In the genomic region with DNA sequence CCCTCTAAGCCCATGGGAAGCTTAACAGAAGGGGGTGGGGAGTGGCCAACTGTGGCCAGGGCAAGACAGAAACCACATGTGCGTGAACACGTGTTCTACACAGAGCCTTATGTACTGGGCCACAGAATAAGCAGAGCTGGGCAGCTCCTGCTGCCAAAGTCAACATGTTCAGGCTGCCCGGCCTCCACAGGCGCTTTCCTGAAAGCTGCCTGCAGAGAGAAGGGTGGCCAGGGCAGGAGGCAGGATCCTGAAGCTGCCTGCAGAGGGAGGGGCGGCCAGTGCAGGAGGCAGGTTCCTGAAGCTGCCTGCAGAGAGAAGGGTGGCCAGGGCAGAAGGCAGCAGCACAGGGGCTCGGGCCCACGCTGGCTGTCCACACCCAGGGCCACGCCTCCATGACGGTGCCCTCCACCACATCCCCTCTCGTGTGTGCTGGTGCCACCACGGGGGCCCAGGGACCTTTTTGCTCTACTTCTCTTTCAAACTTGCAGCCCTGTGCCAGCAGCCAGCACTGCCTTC, we compare ENCODE assay signal across 8 cellular contexts.
DNase-seq lines count a peak whose midpoint lies in the region; ATAC-seq, FAIRE-seq and TF ChIP-seq lines count a peak whose summit lies in the region.

No MANE protein-coding gene starts in this region.

- peaks cover 94% of the 10 kb centered on the region for H3K79me2 ChIP-seq in keratinocyte (ENCODE audit: control insufficient read depth, insufficient read depth, low read length)

- peaks cover 77% of the 10 kb centered on the region for H4K20me1 ChIP-seq in keratinocyte (ENCODE audit: control insufficient read depth, extremely low read depth, insufficient read depth, low read length)

- H3K9me3 Mint-ChIP-seq in stimulated activated memory B cell treated with anti-CD40 and anti-IgM and Interleukin-4, amounts not matched to agents 10 μg/mL and 1 μg/mL and 100 μg/mL, for 72 hours, result no peaks in the 10 kb centered on the region

- H3K9me3 ChIP-seq in BE2C, result no peaks in the 10 kb centered on the region
- no peaks in the 10 kb centered on the region for H3K9me3 ChIP-seq in keratinocyte (ENCODE audit: control insufficient read depth, low read depth, low read length)

- no peaks in the 10 kb centered on the region for H3K27me3 Mint-ChIP-seq in stimulated activated memory B cell treated with anti-CD40 and anti-IgM and Interleukin-4, amounts not matched to agents 10 μg/mL and 1 μg/mL and 100 μg/mL, for 72 hours

- no peak overlapping the region for H2AFZ ChIP-seq in keratinocyte (ENCODE audit: control insufficient read depth, low read length)

- H3K4me3 ChIP-seq in BE2C (ENCODE audit: low read depth, low read length) (no peak overlapping the region), LNCaP clone FGC (ENCODE audit: low read depth, low read length) (0 out of 2 replicates have a peak overlapping the region, but pooled peaks have one; percentile 19), astrocyte of the spinal cord (ENCODE audit: low read depth, low read length) (no peak overlapping the region), keratinocyte (ENCODE audit: control insufficient read depth in 2 of 3, extremely low read depth in 1 of 3, insufficient read depth in 2 of 3, low read depth in 1 of 3, low read length in 3 of 3) (peak overlapping the region in 1 of 3 experiments; percentile 7)

- ATAC-seq in stimulated activated memory B cell treated with anti-CD40 and anti-IgM and Interleukin-4, amounts not matched to agents 10 μg/mL and 1 μg/mL and 100 μg/mL, for 72 hours, result peak; percentile 39
- no peak for ATAC-seq in GM18907 (IDR thresholded peaks at IDR 0.05; ENCODE audit: unreplicated experiment)

- peak overlapping the region; percentile 44 for H3K4me2 ChIP-seq in keratinocyte (ENCODE audit: control insufficient read depth, extremely low read depth, insufficient read depth, low read depth, low read length)

- H3K4me3 Mint-ChIP-seq in stimulated activated memory B cell treated with anti-CD40 and anti-IgM and Interleukin-4, amounts not matched to agents 10 μg/mL and 1 μg/mL and 100 μg/mL, for 72 hours, result no peak overlapping the region

- peaks cover 14% of the 10 kb centered on the region for H3K36me3 Mint-ChIP-seq in stimulated activated memory B cell treated with anti-CD40 and anti-IgM and Interleukin-4, amounts not matched to agents 10 μg/mL and 1 μg/mL and 100 μg/mL, for 72 hours

- peak overlapping the region; percentile 47 for H3K27ac Mint-ChIP-seq in stimulated activated memory B cell treated with anti-CD40 and anti-IgM and Interleukin-4, amounts not matched to agents 10 μg/mL and 1 μg/mL and 100 μg/mL, for 72 hours

- H3K4me1 ChIP-seq in BE2C (peaks cover 46% of the 10 kb centered on the region), keratinocyte (ENCODE audit: control insufficient read depth, extremely low read depth, insufficient read depth, low read length) (peaks cover 50% of the 10 kb centered on the region)

- peak overlapping the region; percentile 37 for H3K9ac ChIP-seq in keratinocyte (ENCODE audit: control insufficient read depth, extremely low read depth, insufficient read depth, low read length)

- H3K36me3 ChIP-seq in BE2C (no peaks in the 10 kb centered on the region), keratinocyte (ENCODE audit: control insufficient read depth in 2 of 2, extremely low read depth in 1 of 2, insufficient read depth in 2 of 2, low read length in 2 of 2) (peaks cover 2 to 3% of the 10 kb centered on the region in 2 experiments)

- TF ChIP-seq CTCF in BE2C (IDR thresholded peaks at IDR 0.05; ENCODE audit: low read depth, low read length) (no peak), LNCaP clone FGC (IDR thresholded peaks at IDR 0.05; ENCODE audit: control insufficient read depth, extremely low read depth, insufficient read depth) (0 out of 2 replicates have a peak, but pooled peaks have one; percentile 11), astrocyte of the spinal cord (IDR thresholded peaks at IDR 0.05; ENCODE audit: low read depth, low read length) (peak; percentile 41), keratinocyte (optimal IDR thresholded peaks at IDR 0.05 in 1 of 3, IDR thresholded peaks at IDR 0.05 in 1 of 3, conservative IDR thresholded peaks at IDR 0.05 in 1 of 3; ENCODE audit: extremely low read depth in 1 of 3, insufficient read depth in 2 of 3, low read length in 3 of 3) (peak in 1 of 3 experiments; percentile 39)

- H3K27me3 ChIP-seq in BE2C (no peaks in the 10 kb centered on the region), keratinocyte (ENCODE audit: control insufficient read depth, extremely low read depth, insufficient read depth, low read length) (no peaks in the 10 kb centered on the region)

- dilution Hi-C loops in keratinocyte (cut with MboI; ENCODE audit: extremely low pct_ligation_motif_present, low sequenced_read_pairs), result no loop called here

- H3K4me1 Mint-ChIP-seq in stimulated activated memory B cell treated with anti-CD40 and anti-IgM and Interleukin-4, amounts not matched to agents 10 μg/mL and 1 μg/mL and 100 μg/mL, for 72 hours, result peaks cover 82% of the 10 kb centered on the region

- H3K27ac ChIP-seq in keratinocyte (ENCODE audit: control insufficient read depth, insufficient read depth, low read length), result peak overlapping the region; percentile 63

- peak; percentile 81 for DNase-seq in BE2C
- peak; percentile 95 for DNase-seq in LNCaP clone FGC (ENCODE audit: low read depth)
- DNase-seq in astrocyte of the spinal cord (ENCODE audit: low read depth, low spot score), result peak; percentile 96
- no peak for DNase-seq in keratinocyte (ENCODE audit: low read depth, low spot score)
- no peak for DNase-seq in germinal center (ENCODE audit: low spot score)
- DNase-seq in HTR-8/SVneo (ENCODE audit: insufficient read length, low spot score), result no peak

- in situ Hi-C loops in astrocyte of the spinal cord (cut with HindIII; ENCODE audit: low sequenced_read_pairs), result no loop called here

- peak; percentile 20 for FAIRE-seq in keratinocyte (lab: Jason Lieb, UNC)
- FAIRE-seq in HTR-8/SVneo (lab: Jason Lieb, UNC), result no peak

- peaks cover 20% of the 10 kb centered on the region for H3K9me1 ChIP-seq in keratinocyte (ENCODE audit: control insufficient read depth, extremely low read depth, insufficient read depth, low read length)

Comparison
In these comparisons a context has a peak if more than half of its experiments do, and no peak if none do; other contexts are left out.
1. DNase-seq: peak in BE2C (single experiment), LNCaP clone FGC (single experiment) and astrocyte of the spinal cord (single experiment); none in keratinocyte (single experiment), germinal center (single experiment) and HTR-8/SVneo (single experiment).